Comparison of ENCODE assay signal across 12 cellular contexts in genomic region chr15:29208352-29208751, GRCh38.
DNase-seq lines count a peak whose midpoint lies in the region; ATAC-seq and TF ChIP-seq lines count a peak whose summit lies in the region.
"Had no signal": no experiment of that assay in that cellular context is flagged by ENCODE, and none has a peak within 500 bp of the region (broad histone marks: within the 10 kb centered on the region; RNA-seq: fewer than 3 reads in every experiment).

No MANE protein-coding gene starts in this region.

- no peak overlapping the region for H3K27ac Mint-ChIP-seq in brain

- no peak overlapping the region for H3K4me3 Mint-ChIP-seq in brain
- H3K4me3 Mint-ChIP-seq in activated T-cell treated with anti-CD3 and anti-CD28 coated beads, Interleukin-2, amount 50 U/mL, for 4 hours = no peak overlapping the region

- H3K4me1 Mint-ChIP-seq in brain = peaks cover 10% of the 10 kb centered on the region
- H3K4me1 Mint-ChIP-seq in activated T-cell treated with anti-CD3 and anti-CD28 coated beads, Interleukin-2, amount 50 U/mL, for 4 hours (ENCODE audit: low read depth) = no peaks in the 10 kb centered on the region

- TF ChIP-seq CTCF in LNCAP (IDR thresholded peaks at IDR 0.05) (peak; percentile 32; the same call in 1 of the 2 replicates), brain (conservative IDR thresholded peaks at IDR 0.05) (peak; percentile 25 to 35)

- DNase-seq in COLO668 (lab: John Stamatoyannopoulos, UW; ENCODE audit: unreplicated experiment) = peak; percentile 75
- peak; percentile 46 for DNase-seq in NCI-H510A (lab: John Stamatoyannopoulos, UW)
- no peak for DNase-seq in inferior parietal cortex (ENCODE audit: extremely low spot score)
- DNase-seq in SKM-1 (lab: John Stamatoyannopoulos, UW; ENCODE audit: unreplicated experiment) = no peak
- no peak for DNase-seq in activated T-cell treated with anti-CD3 and anti-CD28 coated beads, Interleukin-2, amount 50 U/mL, for 4 hours
- DNase-seq: BE2C; body of pancreas; Karpas-422; stimulated activated CD4-positive, alpha-beta T cell treated with anti-CD3 and anti-CD28 coated beads, Interleukin-2, amount 100 ng/mL, for 48 hours had no signal

- ATAC-seq in activated T-cell treated with anti-CD3 and anti-CD28 coated beads, Interleukin-2, amount 50 U/mL, for 4 hours = no peak
- no peak for ATAC-seq in GM18870 (IDR thresholded peaks at IDR 0.05; ENCODE audit: unreplicated experiment)
- ATAC-seq: body of pancreas had no signal

- peaks cover 2 to 7% (median 6%) of the 10 kb centered on the region in 5 experiments for H3K9me3 Mint-ChIP-seq in brain
- H3K9me3 Mint-ChIP-seq in activated T-cell treated with anti-CD3 and anti-CD28 coated beads, Interleukin-2, amount 50 U/mL, for 4 hours = no peaks in the 10 kb centered on the region

- no peaks in the 10 kb centered on the region for H3K36me3 Mint-ChIP-seq in brain
- no peaks in the 10 kb centered on the region for H3K36me3 Mint-ChIP-seq in activated T-cell treated with anti-CD3 and anti-CD28 coated beads, Interleukin-2, amount 50 U/mL, for 4 hours (ENCODE audit: insufficient read depth)

- H3K27me3 Mint-ChIP-seq in brain = peaks cover 8% of the 10 kb centered on the region
- peaks cover 33% of the 10 kb centered on the region for H3K27me3 Mint-ChIP-seq in activated T-cell treated with anti-CD3 and anti-CD28 coated beads, Interleukin-2, amount 50 U/mL, for 4 hours (ENCODE audit: low read depth)

Comparison
In these comparisons a context has a peak if more than half of its experiments do, and no peak if none do; other contexts are left out.
1. DNase-seq: peak in COLO668 (single experiment) and NCI-H510A (single experiment); none in inferior parietal cortex (single experiment), SKM-1 (single experiment) and activated T-cell treated with anti-CD3 and anti-CD28 coated beads, Interleukin-2, amount 50 U/mL, for 4 hours (single experiment).